Comparison of ENCODE assay signal across 16 cellular contexts in the genomic region with DNA sequence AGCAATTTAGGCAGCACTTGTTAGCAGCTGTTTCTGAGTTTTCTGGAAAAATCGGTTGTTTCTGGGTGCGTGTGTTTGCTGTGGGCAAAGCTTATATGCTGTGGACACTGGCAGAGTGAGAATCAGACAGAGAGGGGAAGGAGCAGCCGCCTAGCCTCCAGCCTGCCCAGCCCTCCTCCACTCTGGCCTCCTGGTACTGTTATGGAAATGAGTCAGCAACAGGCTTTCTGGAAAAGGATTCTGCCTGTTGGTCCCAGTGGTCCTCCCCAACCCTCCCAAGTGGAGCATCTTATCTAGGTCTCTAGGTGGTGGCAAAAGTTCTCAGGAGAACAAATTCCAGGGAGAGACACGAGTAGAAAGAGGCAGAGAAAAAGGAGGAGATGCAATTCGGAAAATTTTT. TPM values are rescaled to one million over a fixed set of nuclear protein-coding genes. Genes with fewer than 3 reads are reported as not detected.
A peak's percentile ranks its signal among the peaks of the same experiment; 100 is the strongest.
DNase-seq lines count a peak whose midpoint lies in the region; TF ChIP-seq lines count a peak whose summit lies in the region.
"Had no signal": no experiment of that assay in that cellular context is flagged by ENCODE, and none has a peak within 500 bp of the region (broad histone marks: within the 10 kb centered on the region; RNA-seq: fewer than 3 reads in every experiment).

No MANE protein-coding gene starts in this region.

- peaks cover 19% of the 10 kb centered on the region for H3K4me1 ChIP-seq in GM23248 (ENCODE audit: insufficient read depth)
- peaks cover 0 to 8% of the 10 kb centered on the region in 2 experiments for H3K4me1 ChIP-seq in trophoblast cell (ENCODE audit: control insufficient read depth in 1 of 2, insufficient read depth in 2 of 2, low read length in 2 of 2)
- peaks cover 18% of the 10 kb centered on the region for H3K4me1 ChIP-seq in prostate gland (replicated peaks)

- H3K27ac ChIP-seq in GM23248 (0 out of 2 replicates have a peak overlapping the region, but pooled peaks have one; percentile 13), angular gyrus (ENCODE audit: low read depth, low read length) (peak overlapping the region; percentile 38), trophoblast cell (ENCODE audit: low read depth, low read length) (no peak overlapping the region), prostate gland (peak overlapping the region in 1 of 2 donors; percentile 50)
- H3K27ac ChIP-seq: SJSA1 had no signal

- H3K36me3 ChIP-seq in GM23248 (ENCODE audit: low read depth), result no peaks in the 10 kb centered on the region
- peaks cover 30 to 38% of the 10 kb centered on the region in 2 experiments for H3K36me3 ChIP-seq in trophoblast cell (ENCODE audit: control insufficient read depth in 1 of 2, insufficient read depth in 2 of 2, low read length in 2 of 2)
- H3K36me3 ChIP-seq in prostate gland, result no peaks in the 10 kb centered on the region
- H3K36me3 ChIP-seq: SJSA1 had no signal

- H4K20me1 ChIP-seq in GM23248 (ENCODE audit: insufficient read depth), result no peaks in the 10 kb centered on the region

- H3K27me3 ChIP-seq in GM23248 (replicated peaks; ENCODE audit: insufficient read depth) (no peaks in the 10 kb centered on the region), trophoblast cell (ENCODE audit: insufficient read depth, low read length) (no peaks in the 10 kb centered on the region), prostate gland (replicated peaks; ENCODE audit: insufficient read depth) (no peaks in the 10 kb centered on the region)
- H3K27me3 ChIP-seq: SJSA1 had no signal

- no peak overlapping the region for H3K23ac ChIP-seq in trophoblast cell (ENCODE audit: low read length)

- no peaks in the 10 kb centered on the region for H3K9me3 Mint-ChIP-seq in CD14-positive monocyte
- H3K9me3 Mint-ChIP-seq: CD8-positive, alpha-beta T cell; central memory CD8-positive, alpha-beta T cell; stimulated activated memory B cell treated with anti-CD40 and anti-IgM and Interleukin-4, amounts not matched to agents 10 μg/mL and 1 μg/mL and 100 μg/mL, for 72 hours had no signal

- 45 to 49% methylated on average over 5 of the region's 5 CpGs for WGBS in GM23248 (ENCODE audit: low coverage in 1 of 2, low lambda C conversion rate in 2 of 2, missing lambda C conversion rate in 2 of 2), 2 experiments
- WGBS in trophoblast cell (ENCODE audit: extremely low coverage, insufficient coverage, insufficient read length), result no CpG with 5 or more reads among the region's 5 CpGs
- 71% methylated on average over 5 of the region's 5 CpGs for WGBS in prostate gland
- WGBS in lower leg skin, 2 donors, result 70 to 73% methylated on average over 5 of the region's 5 CpGs

- H4K8ac ChIP-seq in trophoblast cell (ENCODE audit: low read depth, low read length), result no peak overlapping the region

- H2AFZ ChIP-seq in GM23248 (no peak overlapping the region), trophoblast cell (ENCODE audit: insufficient read depth, low read length, poor library complexity) (no peak overlapping the region)

- TF ChIP-seq POLR2A in prostate gland (IDR thresholded peaks at IDR 0.05) (no peak), lower leg skin (IDR thresholded peaks at IDR 0.05) (no peak)

- H3K4me3 Mint-ChIP-seq in CD14-positive monocyte, result no peak overlapping the region
- H3K4me3 Mint-ChIP-seq: activated CD8-positive, alpha-beta T cell treated with anti-CD3 and anti-CD28 coated beads, Interleukin-2, amount 10 ng/mL, durations not matched to agents 7 days and 5 days; CD8-positive, alpha-beta T cell; central memory CD8-positive, alpha-beta T cell; stimulated activated memory B cell treated with anti-CD40 and anti-IgM and Interleukin-4, amounts not matched to agents 10 μg/mL and 1 μg/mL and 100 μg/mL, for 72 hours had no signal

- no peak overlapping the region for H2AK5ac ChIP-seq in trophoblast cell (ENCODE audit: low read length)

- H3F3A ChIP-seq in GM23248 (ENCODE audit: insufficient read depth), result peaks cover 8% of the 10 kb centered on the region; the same call in 1 of the 2 replicates

- no peak overlapping the region for H3K4ac ChIP-seq in trophoblast cell (ENCODE audit: low read depth, low read length)

- H3K14ac ChIP-seq in trophoblast cell (ENCODE audit: low read length), result no peak overlapping the region

- H3K27ac Mint-ChIP-seq in CD14-positive monocyte, result peak overlapping the region in 1 of 7 donors; percentile 47
- H3K27ac Mint-ChIP-seq: activated CD8-positive, alpha-beta T cell treated with anti-CD3 and anti-CD28 coated beads, Interleukin-2, amount 10 ng/mL, durations not matched to agents 7 days and 5 days; CD8-positive, alpha-beta T cell; stimulated activated memory B cell treated with anti-CD40 and anti-IgM and Interleukin-4, amounts not matched to agents 10 μg/mL and 1 μg/mL and 100 μg/mL, for 72 hours had no signal

- H3K4me3 ChIP-seq in GM23248 (no peak overlapping the region), fibroblast of villous mesenchyme (ENCODE audit: low read depth, low read length) (no peak overlapping the region), trophoblast cell (ENCODE audit: low read depth, low read length) (no peak overlapping the region), prostate gland (no peak overlapping the region), lower leg skin (ENCODE audit: low read depth, poor library complexity, severe bottlenecking) (no peak overlapping the region)
- H3K4me3 ChIP-seq: SJSA1 had no signal

- H3K4me2 ChIP-seq in GM23248 (ENCODE audit: unreplicated experiment) (peak overlapping the region; percentile 42), trophoblast cell (ENCODE audit: low read length) (no peak overlapping the region)

- no peaks in the 10 kb centered on the region for H3K9me2 ChIP-seq in GM23248 (ENCODE audit: insufficient read depth)

- no peak overlapping the region for H4K12ac ChIP-seq in trophoblast cell (ENCODE audit: low read depth, low read length)

- no peaks in the 10 kb centered on the region for H3K36me3 Mint-ChIP-seq in CD14-positive monocyte
- H3K36me3 Mint-ChIP-seq: CD8-positive, alpha-beta T cell; stimulated activated memory B cell treated with anti-CD40 and anti-IgM and Interleukin-4, amounts not matched to agents 10 μg/mL and 1 μg/mL and 100 μg/mL, for 72 hours had no signal

- peaks cover 17% of the 10 kb centered on the region for H3K4me1 Mint-ChIP-seq in CD14-positive monocyte
- H3K4me1 Mint-ChIP-seq: stimulated activated memory B cell treated with anti-CD40 and anti-IgM and Interleukin-4, amounts not matched to agents 10 μg/mL and 1 μg/mL and 100 μg/mL, for 72 hours had no signal

- H3K79me2 ChIP-seq in GM23248 (ENCODE audit: insufficient read depth) (no peaks in the 10 kb centered on the region), trophoblast cell (ENCODE audit: control insufficient read depth, insufficient read depth, low read length, poor library complexity) (no peaks in the 10 kb centered on the region)

- intact Hi-C loops in prostate gland (cut with DNase I) (loop anchor here (5.0 kb wide), 1 partner anchor 51 kb away; no protein-coding TSS in a partner anchor), lower leg skin (cut with DNase I; ENCODE audit: low total_unique reads) (no loop called here), CD14-positive monocyte (cut with micrococcal nuclease) (no loop called here)

- no peak overlapping the region for H2BK12ac ChIP-seq in trophoblast cell (ENCODE audit: low read length)

- H3K79me1 ChIP-seq in trophoblast cell (ENCODE audit: low read length), result no peaks in the 10 kb centered on the region

- peaks cover 0 to 4% (median under 1%) of the 10 kb centered on the region in 3 donors for H3K27me3 Mint-ChIP-seq in CD14-positive monocyte (ENCODE audit: low read depth in 3 of 3)

- DNase-seq in GM23248, result peak; percentile 64
- peak; percentile 22 for DNase-seq in fibroblast of villous mesenchyme (ENCODE audit: low read depth)
- peak in 1 of 2 donors; percentile 41 for DNase-seq in trophoblast cell
- DNase-seq in prostate gland (ENCODE audit: low spot score), result no peak
- DNase-seq in amniotic stem cell (lab: John Stamatoyannopoulos, UW), result no peak
- DNase-seq in lower leg skin (ENCODE audit: low spot score in 2 of 2), result no peak
- DNase-seq in CD14-positive monocyte (ENCODE audit: low spot score), result no peak
- DNase-seq: activated CD8-positive, alpha-beta T cell treated with anti-CD3 and anti-CD28 coated beads, Interleukin-2, amount 10 ng/mL, durations not matched to agents 7 days and 5 days; activated effector memory CD4-positive, alpha-beta T cell treated with Interleukin-2 at 50 U/mL for 16 hours; CD8-positive, alpha-beta T cell; NK-92 treated with Interleukin-12 subunit alpha and Interleukin-12 subunit beta, amount 100 ng/mL, for 24 hours had no signal

- no peaks in the 10 kb centered on the region for H3K9me3 ChIP-seq in GM23248 (ENCODE audit: low read depth)
- H3K9me3 ChIP-seq in trophoblast cell (ENCODE audit: insufficient read depth, low read depth, low read length), result peaks cover 2% of the 10 kb centered on the region
- H3K9me3 ChIP-seq in prostate gland, result no peaks in the 10 kb centered on the region
- H3K9me3 ChIP-seq: SJSA1 had no signal

- H3K9ac ChIP-seq in GM23248 (no peak overlapping the region), trophoblast cell (ENCODE audit: low read length) (no peak overlapping the region)

- H3K18ac ChIP-seq in trophoblast cell (ENCODE audit: low read length), result no peak overlapping the region

- H2BK5ac ChIP-seq in trophoblast cell (ENCODE audit: low read depth, low read length, poor library complexity), result no peak overlapping the region

- in situ Hi-C loops in GM23248 (cut with MboI), result no loop called here

- TF ChIP-seq CTCF in fibroblast of villous mesenchyme (IDR thresholded peaks at IDR 0.05; ENCODE audit: insufficient read depth, low read depth, low read length), result no peak
- no peak for TF ChIP-seq CTCF in prostate gland (IDR thresholded peaks at IDR 0.05)
- TF ChIP-seq CTCF in lower leg skin (IDR thresholded peaks at IDR 0.05), result no peak
- TF ChIP-seq CTCF in CD14-positive monocyte (IDR thresholded peaks at IDR 0.05), result no peak

- H4K91ac ChIP-seq in trophoblast cell (ENCODE audit: low read depth, low read length), result peak overlapping the region; percentile 17

- H2BK120ac ChIP-seq in trophoblast cell (ENCODE audit: insufficient read depth, low read length, poor library complexity), result no peak overlapping the region

RNA-seq across cellular contexts. Expression of gene GOLT1A, which starts 42.2 kb away (rescaled TPM):
- total RNA-seq in GM23248 (2014; rRNA removed; shearing (Covaris generic)), result not detected in 2 replicates
- polyA plus RNA-seq in GM23248 (2016; fragmentation: Nextera tagmentation; extraction: Ambion mirVana) (not detected in 2 replicates), CD14-positive monocyte (not detected)
- total RNA-seq in fibroblast of villous mesenchyme (not detected in 2 replicates), prostate gland (1 to 10 TPM; 3.0 to 3.6 TPM), lower leg skin (1 to 10 TPM in 1 of 4 donors, under 1 TPM in 1, not detected in 2; 0.91 to 1.5 TPM)
- polyA plus RNA-seq in trophoblast cell (2013), result 0.74 and 0.76 TPM in 2 replicates
- total RNA-seq: activated CD8-positive, alpha-beta T cell treated with anti-CD3 and anti-CD28 coated beads, Interleukin-2, amount 10 ng/mL, durations not matched to agents 7 days and 5 days; CD8-positive, alpha-beta T cell; pulmonary artery endothelial cell; SJSA1 had no signal

RNA-seq across cellular contexts. Expression of gene KISS1, which starts 59.7 kb away (rescaled TPM):
- not detected in 2 replicates for total RNA-seq in GM23248 (2014; rRNA removed; shearing (Covaris generic))
- polyA plus RNA-seq in GM23248 (2016; fragmentation: Nextera tagmentation; extraction: Ambion mirVana) (not detected in 2 replicates), CD14-positive monocyte (not detected)
- total RNA-seq in fibroblast of villous mesenchyme (5.6 and 11.0 TPM in 2 replicates), prostate gland (1 to 10 TPM in 1 of 2 donors, not detected in 1; 6.0 TPM), lower leg skin (not detected)
- 0.08 TPM in 1 of 2 replicates, not detected in the other for polyA plus RNA-seq in trophoblast cell (2013)
- total RNA-seq: activated CD8-positive, alpha-beta T cell treated with anti-CD3 and anti-CD28 coated beads, Interleukin-2, amount 10 ng/mL, durations not matched to agents 7 days and 5 days; CD8-positive, alpha-beta T cell had no signal

Comparison
In these comparisons a context has a peak if more than half of its experiments do, and no peak if none do; other contexts are left out.
1. DNase-seq: peak in GM23248 (single experiment) and fibroblast of villous mesenchyme (single experiment); none in prostate gland (single experiment), amniotic stem cell (single experiment), lower leg skin (0 of 2) and CD14-positive monocyte (single experiment).